Comparison of ENCODE assay signal across 2 cellular contexts in genomic region chr14:63249112-63249511, GRCh38.
TF ChIP-seq lines count a peak whose summit lies in the region.

No MANE protein-coding gene starts in this region.

TF ChIP-seq in SK-N-SH, 30 proteins besides CTCF, POLR2A, EP300 and RAD21 (continued from another document):
- TF ChIP-seq MAX (IDR thresholded peaks at IDR 0.05; ENCODE audit: low read depth) (no peak), RFX5 (IDR thresholded peaks at IDR 0.05; ENCODE audit: low read length) (no peak), MXI1 (IDR thresholded peaks at IDR 0.05; ENCODE audit: low read depth, low read length) (no peak), JUND (IDR thresholded peaks at IDR 0.05) (no peak), GABPA (IDR thresholded peaks at IDR 0.05; ENCODE audit: low read depth) (no peak), IRF3 (IDR thresholded peaks at IDR 0.05; ENCODE audit: low read depth, low read length) (no peak), REST (IDR thresholded peaks at IDR 0.05; ENCODE audit: low read depth, low read length) (no peak), SIN3A (IDR thresholded peaks at IDR 0.05; ENCODE audit: borderline replicate concordance, low read depth, low read length) (no peak), EZH2phosphoT487 (IDR thresholded peaks at IDR 0.05; ENCODE audit: borderline replicate concordance, low read depth) (no peak), FOSL2 (IDR thresholded peaks at IDR 0.05; ENCODE audit: borderline replicate concordance, low read depth) (no peak), SMC3 (IDR thresholded peaks at IDR 0.05; ENCODE audit: low read depth, low read length) (no peak), USF1 (IDR thresholded peaks at IDR 0.05; ENCODE audit: borderline replicate concordance, low read depth) (no peak)

TF ChIP-seq in SK-N-SH treated with all-trans-retinoic acid at 6 μM for 48 hours, 23 proteins besides CTCF, POLR2A, EP300 and RAD21 (continued from another document):
- TF ChIP-seq CREB5 (CRISPR knock-in tag; IDR thresholded peaks at IDR 0.05; ENCODE audit: low read depth) = no peak
- no peak for TF ChIP-seq TOX (CRISPR knock-in tag; IDR thresholded peaks at IDR 0.05; ENCODE audit: borderline replicate concordance)
- TF ChIP-seq ESRRG (CRISPR knock-in tag; IDR thresholded peaks at IDR 0.05) = no peak
- TF ChIP-seq ZNF8 (CRISPR knock-in tag; IDR thresholded peaks at IDR 0.05) = no peak
- no peak for TF ChIP-seq RARB (CRISPR knock-in tag; IDR thresholded peaks at IDR 0.05)
